In genomic region chr19:14152713-14153112, GRCh38 we compare ENCODE assay signal across 17 cellular contexts. TPM values are rescaled to one million over a fixed set of nuclear protein-coding genes. Genes with fewer than 3 reads are reported as not detected.
DNase-seq lines count a peak whose midpoint lies in the region; ATAC-seq and TF ChIP-seq lines count a peak whose summit lies in the region.
"Had no signal": no experiment of that assay in that cellular context is flagged by ENCODE, and none has a peak within 500 bp of the region (broad histone marks: within the 10 kb centered on the region; RNA-seq: fewer than 3 reads in every experiment).

No MANE protein-coding gene starts in this region.

- in situ Hi-C loops in brain microvascular endothelial cell (cut with HindIII; ENCODE audit: low pct_ligation_motif_present, low sequenced_read_pairs), result no loop called here

- H3K4me3 Mint-ChIP-seq in CD4-positive, alpha-beta T cell, result no peak overlapping the region
- H3K4me3 Mint-ChIP-seq in naive thymus-derived CD8-positive, alpha-beta T cell, result no peak overlapping the region
- no peak overlapping the region for H3K4me3 Mint-ChIP-seq in MCF 10A (ENCODE audit: unreplicated experiment)
- no peak overlapping the region for H3K4me3 Mint-ChIP-seq in activated CD8-positive, alpha-beta memory T cell treated with anti-CD3 and anti-CD28 coated beads, Interleukin-2, amount 10 ng/mL, durations not matched to agents 7 days and 5 days
- H3K4me3 Mint-ChIP-seq: CD14-positive monocyte had no signal

- no peaks in the 10 kb centered on the region for H3K9me3 Mint-ChIP-seq in CD4-positive, alpha-beta T cell
- H3K9me3 Mint-ChIP-seq in naive thymus-derived CD8-positive, alpha-beta T cell, result no peaks in the 10 kb centered on the region
- no peaks in the 10 kb centered on the region for H3K9me3 Mint-ChIP-seq in MCF 10A (ENCODE audit: unreplicated experiment)
- H3K9me3 Mint-ChIP-seq in activated CD8-positive, alpha-beta memory T cell treated with anti-CD3 and anti-CD28 coated beads, Interleukin-2, amount 10 ng/mL, durations not matched to agents 7 days and 5 days (ENCODE audit: low read depth), result no peaks in the 10 kb centered on the region

- intact Hi-C loops in CD4-positive, alpha-beta T cell (cut with DNase I, micrococcal nuclease), result no loop called here
- intact Hi-C loops in MCF 10A (cut with micrococcal nuclease), result no loop called here

- TF ChIP-seq RAD21 in SK-N-SH (IDR thresholded peaks at IDR 0.05; ENCODE audit: low read length), result no peak

- H4K20me1 ChIP-seq in SK-N-SH (ENCODE audit: insufficient read depth), result no peaks in the 10 kb centered on the region

- WGBS in SK-N-SH (ENCODE audit: low lambda C conversion rate), result 94% methylated on average over 10 of the region's 12 CpGs

- H3K36me3 ChIP-seq in SK-N-SH (replicated peaks in 1 of 2; ENCODE audit: control insufficient read depth in 1 of 2, insufficient read depth in 2 of 2, low read length in 1 of 2) (peaks cover 0 to 34% of the 10 kb centered on the region in 2 experiments), RWPE2 (ENCODE audit: low read depth) (no peaks in the 10 kb centered on the region), brain microvascular endothelial cell (replicated peaks) (peaks cover 28% of the 10 kb centered on the region)

- ATAC-seq in SK-N-SH treated with all-trans-retinoic acid at 6 μM for 48 hours, result no peak
- no peak for ATAC-seq in CD4-positive, alpha-beta T cell (ENCODE audit: poor library complexity)
- peak; percentile 8; the same call in 1 of the 3 replicates for ATAC-seq in RWPE2 (ENCODE audit: low read depth)
- no peak for ATAC-seq in naive thymus-derived CD8-positive, alpha-beta T cell
- no peak for ATAC-seq in activated CD8-positive, alpha-beta memory T cell treated with anti-CD3 and anti-CD28 coated beads, Interleukin-2, amount 10 ng/mL, durations not matched to agents 7 days and 5 days

- H3K4me3 ChIP-seq in SK-N-SH (ENCODE audit: low read depth in 2 of 2, low read length in 1 of 2) (no peak overlapping the region), RWPE2 (ENCODE audit: severe bottlenecking) (no peak overlapping the region), brain microvascular endothelial cell (ENCODE audit: low read depth, low read length) (no peak overlapping the region)

- POLR2A ChIA-PET in SK-N-SH (lab: Yijun Ruan, JAX) (no interaction called here), MCF 10A (lab: Yijun Ruan, JAX) (interaction anchor here (0.7 kb wide), 1 partner anchor 229 kb away, joined by 3 read pairs; no protein-coding TSS in a partner anchor)
- POLR2A ChIA-PET in CD4-positive, alpha-beta T cell (lab: Charles Lee), result interaction anchor here (1.8 kb wide), 1 partner anchor 16 kb away, joined by 4 read pairs; the partner anchor contains the start of gene ASF1B
- POLR2A ChIA-PET in naive thymus-derived CD8-positive, alpha-beta T cell (lab: Charles Lee), result interaction anchor here (0.9 to 1.0 kb wide), 2 partner anchors 13 to 17 kb away, joined by 3 to 8 read pairs; no protein-coding TSS in a partner anchor

- H3K79me2 ChIP-seq in SK-N-SH (ENCODE audit: insufficient read depth), result no peaks in the 10 kb centered on the region

- H3K4me1 Mint-ChIP-seq in CD4-positive, alpha-beta T cell (ENCODE audit: low read depth), result peaks cover 25% of the 10 kb centered on the region
- peaks cover 16 to 30% (median 25%) of the 10 kb centered on the region in 4 donors for H3K4me1 Mint-ChIP-seq in naive thymus-derived CD8-positive, alpha-beta T cell
- H3K4me1 Mint-ChIP-seq in MCF 10A (ENCODE audit: insufficient read depth, unreplicated experiment), result peaks cover 8% of the 10 kb centered on the region
- peaks cover 19% of the 10 kb centered on the region for H3K4me1 Mint-ChIP-seq in activated CD8-positive, alpha-beta memory T cell treated with anti-CD3 and anti-CD28 coated beads, Interleukin-2, amount 10 ng/mL, durations not matched to agents 7 days and 5 days

- no peak for TF ChIP-seq CTCF in SK-N-SH (IDR thresholded peaks at IDR 0.05)
- TF ChIP-seq CTCF in CD4-positive, alpha-beta T cell (IDR thresholded peaks at IDR 0.05), result no peak
- no peak for TF ChIP-seq CTCF in RWPE2 (IDR thresholded peaks at IDR 0.05; ENCODE audit: poor library complexity, severe bottlenecking)
- TF ChIP-seq CTCF in MCF 10A (IDR thresholded peaks at IDR 0.05; ENCODE audit: unreplicated experiment), result no peak
- no peak for TF ChIP-seq CTCF in brain microvascular endothelial cell (IDR thresholded peaks at IDR 0.05; ENCODE audit: low read depth, low read length, missing control alignments)

- no peak overlapping the region for H3K27ac ChIP-seq in SK-N-SH (ENCODE audit: low read depth in 2 of 2, low read length in 1 of 2)
- no peak overlapping the region for H3K27ac ChIP-seq in CD4-positive, alpha-beta T cell (ENCODE audit: low read depth, low read length)
- no peak overlapping the region for H3K27ac ChIP-seq in RWPE2 (ENCODE audit: poor library complexity, severe bottlenecking)
- H3K27ac ChIP-seq in brain microvascular endothelial cell, result no peak overlapping the region
- H3K27ac ChIP-seq: 22Rv1 had no signal

- no peaks in the 10 kb centered on the region for H3F3A ChIP-seq in SK-N-SH (replicated peaks; ENCODE audit: insufficient read depth)

- DNase-seq in SK-N-SH, result peak; percentile 25
- no peak for DNase-seq in CD4-positive, alpha-beta T cell
- DNase-seq in RWPE2 (ENCODE audit: low spot score), result no peak
- no peak for DNase-seq in naive thymus-derived CD8-positive, alpha-beta T cell
- no peak for DNase-seq in MCF 10A (ENCODE audit: unreplicated experiment)
- DNase-seq in brain microvascular endothelial cell, result no peak
- no peak for DNase-seq in activated CD8-positive, alpha-beta memory T cell treated with anti-CD3 and anti-CD28 coated beads, Interleukin-2, amount 10 ng/mL, durations not matched to agents 7 days and 5 days
- DNase-seq: GF-D8, KBM-7, NCI-H1694 treated with DMSO at 0.1 percent for 48 hours, NCI-H2107, NCI-H510A, NCI-H748 treated with DMSO at 0.1 percent for 48 hours, SHP77 treated with DMSO at 0.1 percent for 48 hours had no signal

- H3K27me3 ChIP-seq in SK-N-SH (ENCODE audit: insufficient read depth) (no peaks in the 10 kb centered on the region), RWPE2 (ENCODE audit: insufficient read depth, poor library complexity, severe bottlenecking) (no peaks in the 10 kb centered on the region), brain microvascular endothelial cell (replicated peaks) (no peaks in the 10 kb centered on the region)
- H3K27me3 ChIP-seq in CD4-positive, alpha-beta T cell (ENCODE audit: control insufficient read depth, insufficient read depth, low read length), result no peaks in the 10 kb centered on the region

- H3K9ac ChIP-seq in SK-N-SH, result no peak overlapping the region

- CTCF ChIA-PET in SK-N-SH (lab: Yijun Ruan, JAX) (interaction anchor here (4.0 kb wide), 1 partner anchor 196 kb away, joined by 13 read pairs; no protein-coding TSS in a partner anchor), MCF 10A (lab: Yijun Ruan, JAX) (interaction anchor here (0.6 to 0.7 kb wide), 3 partner anchors 194 to 1712 kb away, joined by 3 to 5 read pairs (median 3); partner anchors contain the start of gene ZNF443)
- CTCF ChIA-PET in CD4-positive, alpha-beta T cell (lab: Charles Lee), result no interaction called here
- CTCF ChIA-PET in activated CD8-positive, alpha-beta memory T cell treated with anti-CD3 and anti-CD28 coated beads, Interleukin-2, amount 10 ng/mL, durations not matched to agents 7 days and 5 days (lab: Charles Lee), result interaction anchor here (1.1 kb wide), 1 partner anchor 95 kb away, joined by 3 read pairs; no protein-coding TSS in a partner anchor

- H3K36me3 Mint-ChIP-seq in CD4-positive, alpha-beta T cell (ENCODE audit: low read depth), result peaks cover 33% of the 10 kb centered on the region
- peaks cover 0 to 20% (median 4%) of the 10 kb centered on the region in 3 donors for H3K36me3 Mint-ChIP-seq in naive thymus-derived CD8-positive, alpha-beta T cell
- peaks cover 15% of the 10 kb centered on the region for H3K36me3 Mint-ChIP-seq in MCF 10A (ENCODE audit: insufficient read depth, unreplicated experiment)
- H3K36me3 Mint-ChIP-seq in activated CD8-positive, alpha-beta memory T cell treated with anti-CD3 and anti-CD28 coated beads, Interleukin-2, amount 10 ng/mL, durations not matched to agents 7 days and 5 days, result no peaks in the 10 kb centered on the region

- no peaks in the 10 kb centered on the region for H3K9me2 ChIP-seq in SK-N-SH

- BruUV-seq in MCF 10A (replicated peaks; lab: Mats Ljungman, UMichigan), result no TSS peak

- peak overlapping the region; percentile 48 for H3K27ac Mint-ChIP-seq in CD4-positive, alpha-beta T cell
- H3K27ac Mint-ChIP-seq in naive thymus-derived CD8-positive, alpha-beta T cell, result peak overlapping the region in 8 of 10 donors; percentile 14 to 92 (median 58)
- no peak overlapping the region for H3K27ac Mint-ChIP-seq in MCF 10A (ENCODE audit: low read depth, unreplicated experiment)
- H3K27ac Mint-ChIP-seq in activated CD8-positive, alpha-beta memory T cell treated with anti-CD3 and anti-CD28 coated beads, Interleukin-2, amount 10 ng/mL, durations not matched to agents 7 days and 5 days, result no peak overlapping the region

- H3K9me3 ChIP-seq in SK-N-SH (no peaks in the 10 kb centered on the region), RWPE2 (ENCODE audit: severe bottlenecking) (no peaks in the 10 kb centered on the region)
- H3K9me3 ChIP-seq in CD4-positive, alpha-beta T cell (ENCODE audit: control insufficient read depth, low read length), result no peaks in the 10 kb centered on the region

- no peak overlapping the region for H2AFZ ChIP-seq in SK-N-SH (ENCODE audit: low read depth)

- no peaks in the 10 kb centered on the region for H3K27me3 Mint-ChIP-seq in CD4-positive, alpha-beta T cell
- no peaks in the 10 kb centered on the region for H3K27me3 Mint-ChIP-seq in naive thymus-derived CD8-positive, alpha-beta T cell
- no peaks in the 10 kb centered on the region for H3K27me3 Mint-ChIP-seq in MCF 10A (ENCODE audit: insufficient read depth, unreplicated experiment)
- H3K27me3 Mint-ChIP-seq in activated CD8-positive, alpha-beta memory T cell treated with anti-CD3 and anti-CD28 coated beads, Interleukin-2, amount 10 ng/mL, durations not matched to agents 7 days and 5 days, result no peaks in the 10 kb centered on the region

- H3K4me1 ChIP-seq in SK-N-SH (ENCODE audit: control insufficient read depth in 1 of 2, insufficient read depth in 2 of 2, low read depth in 1 of 2, low read length in 1 of 2) (peaks cover 0 to 23% of the 10 kb centered on the region in 2 experiments; a peak in 1 of 4 replicates), RWPE2 (ENCODE audit: insufficient read depth, poor library complexity, severe bottlenecking) (no peaks in the 10 kb centered on the region)

- no peak for TF ChIP-seq EP300 in SK-N-SH (IDR thresholded peaks at IDR 0.05; ENCODE audit: borderline replicate concordance in 1 of 2, low read depth in 1 of 2, low read length in 1 of 2)

- H3K4me2 ChIP-seq in SK-N-SH, result no peak overlapping the region

RNA-seq across cellular contexts. Expression of gene ASF1B, which starts 16.3 kb away (rescaled TPM):
- 17.8 and 19.0 TPM in 2 replicates for polyA plus RNA-seq in SK-N-SH (2012; rRNA removed)
- 12.3 and 20.2 TPM in 2 replicates for polyA plus RNA-seq in SK-N-SH (2012; cell fraction: cytosol; rRNA removed)
- 9.1 and 10.0 TPM in 2 replicates for polyA plus RNA-seq in SK-N-SH (2012; cell fraction: nucleus; rRNA removed)
- under 1 TPM; 0.59 to 0.77 TPM for total RNA-seq in CD4-positive, alpha-beta T cell
- total RNA-seq in naive thymus-derived CD8-positive, alpha-beta T cell, result 1 to 10 TPM; 2.7 to 4.6 TPM
- polyA plus RNA-seq in naive thymus-derived CD8-positive, alpha-beta T cell, result 1 to 10 TPM; 2.3 to 4.2 (median 3.7) TPM
- 6.5 and 7.0 TPM in 2 replicates for total RNA-seq in MCF 10A (2022)
- 100 to 1,000 TPM; 117 to 124 TPM for total RNA-seq in activated CD8-positive, alpha-beta memory T cell treated with anti-CD3 and anti-CD28 coated beads, Interleukin-2, amount 10 ng/mL, durations not matched to agents 7 days and 5 days

RNA-seq across cellular contexts. Expression of gene PRKACA, which starts 35.2 kb away (rescaled TPM):
- polyA plus RNA-seq in SK-N-SH (2012; rRNA removed), result 17.2 and 48.4 TPM in 2 replicates
- polyA plus RNA-seq in SK-N-SH (2012; cell fraction: cytosol; rRNA removed), result 33.8 and 53.4 TPM in 2 replicates
- 32.5 and 44.9 TPM in 2 replicates for polyA plus RNA-seq in SK-N-SH (2012; cell fraction: nucleus; rRNA removed)
- 10 to 100 TPM; 27.4 to 29.8 TPM for total RNA-seq in CD4-positive, alpha-beta T cell
- 10 to 100 TPM; 54.7 to 56.8 TPM for total RNA-seq in naive thymus-derived CD8-positive, alpha-beta T cell
- polyA plus RNA-seq in naive thymus-derived CD8-positive, alpha-beta T cell, result 1 to 10 TPM; 1.1 to 1.8 (median 1.3) TPM
- total RNA-seq in MCF 10A (2022), result 44.7 and 49.8 TPM in 2 replicates
- total RNA-seq in activated CD8-positive, alpha-beta memory T cell treated with anti-CD3 and anti-CD28 coated beads, Interleukin-2, amount 10 ng/mL, durations not matched to agents 7 days and 5 days, result 10 to 100 TPM; 42.3 to 65.4 TPM

RNA-seq across cellular contexts. Expression of gene ADGRL1, which starts 53.3 kb away (rescaled TPM):
- polyA plus RNA-seq in SK-N-SH (2012; rRNA removed), result 13.4 TPM in 2 replicates
- 4.6 and 7.8 TPM in 2 replicates for polyA plus RNA-seq in SK-N-SH (2012; cell fraction: cytosol; rRNA removed)
- polyA plus RNA-seq in SK-N-SH (2012; cell fraction: nucleus; rRNA removed), result 30.2 and 34.8 TPM in 2 replicates
- 10 to 100 TPM; 22.2 to 23.9 TPM for total RNA-seq in CD4-positive, alpha-beta T cell
- total RNA-seq in naive thymus-derived CD8-positive, alpha-beta T cell, result 10 to 100 TPM; 24.8 to 28.0 TPM
- under 1 TPM; 0.29 to 0.96 (median 0.51) TPM for polyA plus RNA-seq in naive thymus-derived CD8-positive, alpha-beta T cell
- 13.0 and 15.9 TPM in 2 replicates for total RNA-seq in MCF 10A (2022)
- 1 to 10 TPM; 3.7 to 4.3 TPM for total RNA-seq in activated CD8-positive, alpha-beta memory T cell treated with anti-CD3 and anti-CD28 coated beads, Interleukin-2, amount 10 ng/mL, durations not matched to agents 7 days and 5 days
- polyA plus RNA-seq: CD14-positive monocyte had no signal

Comparison
In these comparisons a context has a peak if more than half of its experiments do, and no peak if none do; other contexts are left out.
1. H3K27ac Mint-ChIP-seq: peak in CD4-positive, alpha-beta T cell (single experiment) and naive thymus-derived CD8-positive, alpha-beta T cell (8 of 10); none in MCF 10A (single experiment) and activated CD8-positive, alpha-beta memory T cell treated with anti-CD3 and anti-CD28 coated beads, Interleukin-2, amount 10 ng/mL, durations not matched to agents 7 days and 5 days (single experiment).
2. RNA of gene ASF1B, which starts 16.3 kb away (total RNA-seq): 117 to 124 TPM in activated CD8-positive, alpha-beta memory T cell treated with anti-CD3 and anti-CD28 coated beads, Interleukin-2, amount 10 ng/mL, durations not matched to agents 7 days and 5 days; 6.5 to 7.0 TPM in MCF 10A, 2.7 to 4.6 TPM in naive thymus-derived CD8-positive, alpha-beta T cell and 0.59 to 0.77 TPM in CD4-positive, alpha-beta T cell; every median in the first group is over 10 times any median in the second.